Comparison of ENCODE assay signal across 15 cellular contexts in the genomic region with DNA sequence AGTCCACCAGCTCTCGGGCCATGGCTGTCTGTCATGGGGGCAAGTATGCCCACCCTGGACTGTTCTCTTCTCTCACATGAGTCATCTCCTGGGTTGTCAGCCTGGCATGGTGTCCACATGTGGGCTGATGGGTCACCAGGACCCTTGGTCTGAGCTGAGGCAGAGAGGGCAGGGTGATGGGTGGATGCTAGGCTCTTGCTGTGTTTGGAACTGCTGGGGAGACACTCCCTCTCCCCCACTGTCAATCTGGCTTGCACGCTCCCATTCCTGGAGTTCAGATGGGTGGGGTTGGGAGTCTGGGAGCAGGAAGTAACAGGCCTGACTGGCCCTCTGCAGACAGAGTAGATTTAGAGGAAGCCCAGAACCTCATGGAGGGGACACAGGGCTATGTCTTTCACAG.
"Had no signal": no experiment of that assay in that cellular context is flagged by ENCODE, and none has a peak within 500 bp of the region (broad histone marks: within the 10 kb centered on the region; RNA-seq: fewer than 3 reads in every experiment).

No MANE protein-coding gene starts in this region.

- H3K27me3 ChIP-seq: spleen, stomach had no signal

- H3K9me3 ChIP-seq: prostate gland, spleen, stomach, thoracic aorta had no signal

- ATAC-seq: activated CD4-positive, CD25-positive, alpha-beta regulatory T cell treated with anti-CD3 and anti-CD28 coated beads, Interleukin-2, amount 50 U/mL, for 24 hours; sciatic nerve had no signal

- H3K27ac ChIP-seq: prostate gland, spleen, stomach, thoracic aorta had no signal

- H3K9me3 Mint-ChIP-seq: activated naive CD8-positive, alpha-beta T cell treated with anti-CD3 and anti-CD28 coated beads, Interleukin-2, amount 10 ng/mL, durations not matched to agents 7 days and 5 days; nephron had no signal

- H3K36me3 ChIP-seq: prostate gland, spleen, stomach, thoracic aorta had no signal

- H3K27ac Mint-ChIP-seq: activated naive CD8-positive, alpha-beta T cell treated with anti-CD3 and anti-CD28 coated beads, Interleukin-2, amount 10 ng/mL, durations not matched to agents 7 days and 5 days; nephron had no signal

- H3K27me3 Mint-ChIP-seq: activated naive CD8-positive, alpha-beta T cell treated with anti-CD3 and anti-CD28 coated beads, Interleukin-2, amount 10 ng/mL, durations not matched to agents 7 days and 5 days had no signal

- DNase-seq: activated naive CD4-positive, alpha-beta T cell; activated naive CD8-positive, alpha-beta T cell treated with anti-CD3 and anti-CD28 coated beads, Interleukin-2, amount 10 ng/mL, durations not matched to agents 7 days and 5 days; anterior cingulate cortex; cerebellar nuclear complex; endodermal cell; kidney glomerular epithelial cell; occipital lobe; spleen; stomach; T-helper 9 cell had no signal

- H3K4me3 Mint-ChIP-seq: activated naive CD8-positive, alpha-beta T cell treated with anti-CD3 and anti-CD28 coated beads, Interleukin-2, amount 10 ng/mL, durations not matched to agents 7 days and 5 days; endodermal cell; nephron had no signal

- H3K4me1 ChIP-seq: prostate gland had no signal

- H3K4me3 ChIP-seq: prostate gland, spleen, stomach, thoracic aorta had no signal
